In genomic region chr6:138690975-138691594, GRCh38 we compare ENCODE assay signal across 1 cellular context.
TF ChIP-seq lines count a peak whose summit lies in the region.

No MANE protein-coding gene starts in this region.

TF ChIP-seq in HCT116, 20 proteins besides CTCF, POLR2A, EP300 and RAD21 (continued from another document):
- no peak for TF ChIP-seq REST (IDR thresholded peaks at IDR 0.05; ENCODE audit: low read depth)
TF ChIP-seq in HCT116: peak in this region for 0.
